ENCODE assay signal across 1 cellular context in genomic region chr2:88114821-88115220, GRCh38.
TF ChIP-seq lines count a peak whose summit lies in the region.

No MANE protein-coding gene starts in this region.

TF ChIP-seq in H1, 55 proteins besides CTCF, POLR2A, EP300 and RAD21:
- no peak for TF ChIP-seq PHF8 (conservative IDR thresholded peaks at IDR 0.05; ENCODE audit: low read depth, low read length)
- TF ChIP-seq YY1 (IDR thresholded peaks at IDR 0.05; ENCODE audit: low read depth, low read length) = no peak
- TF ChIP-seq RBBP5 (IDR thresholded peaks at IDR 0.05; ENCODE audit: borderline replicate concordance, low read depth, low read length) = no peak
- no peak for TF ChIP-seq TBP (IDR thresholded peaks at IDR 0.05; ENCODE audit: low read depth, low read length)
- no peak for TF ChIP-seq SP1 (IDR thresholded peaks at IDR 0.05; ENCODE audit: low read depth, low read length)
- TF ChIP-seq KDM1A (IDR thresholded peaks at IDR 0.05; ENCODE audit: borderline replicate concordance, low read length) = no peak
- TF ChIP-seq GABPA (IDR thresholded peaks at IDR 0.05; ENCODE audit: borderline replicate concordance, insufficient read depth, low read length) = no peak
- no peak for TF ChIP-seq SUZ12 (IDR thresholded peaks at IDR 0.05; ENCODE audit: low read length)
- TF ChIP-seq BRCA1 (IDR thresholded peaks at IDR 0.05; ENCODE audit: low read depth, low read length) = no peak
- no peak for TF ChIP-seq CHD2 (IDR thresholded peaks at IDR 0.05; ENCODE audit: low read length)
